27 cellular contexts compared by ENCODE assay signal in genomic region chr6:3648724-3649123, GRCh38.
"Had no signal": no experiment of that assay in that cellular context is flagged by ENCODE, and none has a peak within 500 bp of the region (broad histone marks: within the 10 kb centered on the region; RNA-seq: fewer than 3 reads in every experiment).

No MANE protein-coding gene starts in this region.

- ATAC-seq: left colon; left lung; lower lobe of right lung; natural killer cell; right lobe of liver; stimulated activated memory B cell treated with anti-CD40 and anti-IgM and Interleukin-4, amounts not matched to agents 10 μg/mL and 1 μg/mL and 100 μg/mL, for 72 hours; stimulated activated naive CD8-positive, alpha-beta T cell treated with anti-CD3 and anti-CD28 coated beads, Interleukin-15, amount 100 ng/mL, for 72 hours had no signal

- H3K36me3 ChIP-seq: left lung, lower lobe of right lung, neural progenitor cell, neutrophil, ovary, right atrium auricular region, right lobe of liver, tibial nerve, uterus had no signal

- H2AFZ ChIP-seq: neural progenitor cell had no signal

- H3K4me1 ChIP-seq: left lung, lower lobe of right lung, right atrium auricular region, right lobe of liver, tibial nerve, uterus had no signal

- H3K27me3 ChIP-seq: left lung, neural progenitor cell, neutrophil, ovary, right atrium auricular region, right lobe of liver, tibial nerve, uterus had no signal

- H3K9ac ChIP-seq: neural progenitor cell had no signal

- H3K4me3 ChIP-seq: left lung, lower lobe of right lung, neural progenitor cell, ovary, right atrium auricular region, right lobe of liver, smooth muscle cell, tibial nerve, uterus had no signal

- DNase-seq: immature natural killer cell; kidney; left colon; left lung; lower lobe of right lung; mammary epithelial cell; mesendoderm; naive B cell; natural killer cell; nephron progenitor cell; ovary; right lobe of liver; stimulated activated CD4-positive, alpha-beta T cell treated with anti-CD3 and anti-CD28 coated beads, Interleukin-1b, Interleukin-23, amount 100 ng/mL, for 48 hours; stimulated activated CD4-positive, alpha-beta T cell treated with anti-CD3 and anti-CD28 coated beads, Interleukin-2, amount 100 ng/mL, for 48 hours; stimulated activated CD4-positive, alpha-beta T cell treated with anti-CD3 and anti-CD28 coated beads, Interleukin-4, amount 100 ng/mL, for 4 hours; stimulated activated CD8-positive, alpha-beta memory T cell treated with anti-CD3 and anti-CD28 coated beads, Interleukin-4, amount 100 ng/mL, for 48 hours; stimulated activated naive CD4-positive, alpha-beta T cell treated with Interleukin-2 at 50 U/mL for 16 hours; stimulated activated naive CD8-positive, alpha-beta T cell treated with anti-CD3 and anti-CD28 coated beads, Interleukin-15, amount 100 ng/mL, for 72 hours; substantia nigra; uterus had no signal

- H3K27ac ChIP-seq: left lung, lower lobe of right lung, neural progenitor cell, neutrophil, ovary, right atrium auricular region, right lobe of liver, tibial nerve, uterus had no signal

- FAIRE-seq: islet of Langerhans, kidney had no signal

- H3K4me2 ChIP-seq: neural progenitor cell, smooth muscle cell had no signal

- H3K9me3 ChIP-seq: left lung, lower lobe of right lung, neutrophil, ovary, right atrium auricular region, right lobe of liver, uterus had no signal
